Comparison of ENCODE assay signal across 12 cellular contexts in the genomic region with DNA sequence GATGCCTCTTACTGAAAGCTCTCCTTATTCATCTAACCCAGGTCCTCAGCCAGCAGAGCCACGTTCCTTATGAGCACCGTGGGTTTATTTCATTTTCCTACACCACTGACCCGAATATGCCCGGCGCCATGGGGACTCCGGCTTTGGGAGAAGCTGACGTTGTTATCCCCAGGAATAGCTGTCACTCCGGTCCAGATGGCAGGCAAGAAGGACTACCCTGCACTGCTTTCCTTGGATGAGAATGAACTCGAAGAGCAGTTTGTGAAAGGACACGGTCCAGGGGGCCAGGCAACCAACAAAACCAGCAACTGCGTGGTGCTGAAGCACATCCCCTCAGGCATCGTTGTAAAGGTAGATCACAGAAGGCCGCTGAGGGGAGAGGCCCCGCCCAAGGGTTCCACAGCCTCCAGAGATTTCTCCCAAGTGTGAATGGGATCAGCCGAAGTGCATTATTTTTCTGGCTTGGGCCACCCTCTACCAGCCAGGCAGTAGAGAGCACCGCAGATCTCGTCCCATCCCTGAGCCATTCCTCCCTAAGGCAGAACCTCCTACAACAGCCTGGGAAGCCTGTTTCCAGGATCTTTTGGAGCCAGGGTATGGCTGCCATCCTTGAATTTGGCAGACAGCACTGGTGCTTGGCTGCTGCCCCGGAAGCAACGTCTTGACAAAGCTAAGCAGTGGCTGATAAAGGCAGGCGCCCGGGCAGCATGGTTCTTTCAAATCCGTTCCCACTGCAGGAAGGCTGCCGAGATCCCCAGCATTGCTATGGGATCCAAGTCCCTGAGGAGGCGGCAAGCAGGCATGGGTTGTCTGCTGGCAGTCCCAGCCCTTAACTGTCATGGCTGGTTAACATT. TPM values are rescaled to one million over a fixed set of nuclear protein-coding genes. Genes with fewer than 3 reads are reported as not detected.
A peak's percentile ranks its signal among the peaks of the same experiment; 100 is the strongest.
DNase-seq lines count a peak whose midpoint lies in the region; TF ChIP-seq lines count a peak whose summit lies in the region.
"Had no signal": no experiment of that assay in that cellular context is flagged by ENCODE, and none has a peak within 500 bp of the region (broad histone marks: within the 10 kb centered on the region; RNA-seq: fewer than 3 reads in every experiment).

No MANE protein-coding gene starts in this region.

- no peak overlapping the region for H3K4me3 ChIP-seq in fibroblast of the aortic adventitia (ENCODE audit: low read depth, low read length)
- H3K4me3 ChIP-seq: BLaER1 treated with 17β-estradiol and CSF1 and Interleukin-3, amounts not matched to agents 10 nM and 100 nM had no signal

- TF ChIP-seq CTCF in fibroblast of the aortic adventitia (IDR thresholded peaks at IDR 0.05; ENCODE audit: insufficient read depth, low read length) = no peak

- peak; percentile 80 for DNase-seq in D341Med (ENCODE audit: low spot score)
- DNase-seq in NCI-H82 (lab: John Stamatoyannopoulos, UW) = peak; percentile 85
- DNase-seq in fibroblast of the aortic adventitia (ENCODE audit: low read depth) = peak; percentile 29
- peak; percentile 48 to 96 (median 74) for DNase-seq in posterior cingulate gyrus
- DNase-seq in NCI-H1092 treated with DMSO at 0.1 percent for 48 hours (lab: John Stamatoyannopoulos, UW) = no peak
- DNase-seq in NCI-H146 (lab: John Stamatoyannopoulos, UW) = no peak
- DNase-seq in stimulated activated CD4-positive, alpha-beta T cell treated with anti-CD3 and anti-CD28 coated beads, Interleukin-12 subunit alpha, Interleukin-12 subunit beta, amount 100 ng/mL, for 4 hours = no peak
- no peak for DNase-seq in OCI-M2 (lab: John Stamatoyannopoulos, UW; ENCODE audit: unreplicated experiment)
- DNase-seq: activated B cell treated with CpG ODN at 0.5 μM for 24 hours, MV-4-11, NCI-H774 had no signal

- intact Hi-C loops in posterior cingulate gyrus (cut with DNase I) = no loop called here

RNA-seq across cellular contexts. Expression of a gene that starts 17.8 kb away (rescaled TPM):
- 85.5 and 356 TPM in 2 replicates for total RNA-seq in fibroblast of the aortic adventitia (ENCODE audit: low replicate concordance)

RNA-seq across cellular contexts. Expression of a gene that starts 20.6 kb away (rescaled TPM):
- total RNA-seq in fibroblast of the aortic adventitia (ENCODE audit: low replicate concordance) = 12.8 and 17.5 TPM in 2 replicates

RNA-seq across cellular contexts. Expression of a gene that starts 20.9 kb away (rescaled TPM):
- total RNA-seq in fibroblast of the aortic adventitia (ENCODE audit: low replicate concordance) = 27.4 and 68.9 TPM in 2 replicates

Comparison
In these comparisons a context has a peak if more than half of its experiments do, and no peak if none do; other contexts are left out.
1. DNase-seq: peak in D341Med (single experiment), NCI-H82 (single experiment), fibroblast of the aortic adventitia (single experiment) and posterior cingulate gyrus (10 of 10); none in NCI-H1092 treated with DMSO at 0.1 percent for 48 hours (single experiment), NCI-H146 (single experiment), stimulated activated CD4-positive, alpha-beta T cell treated with anti-CD3 and anti-CD28 coated beads, Interleukin-12 subunit alpha, Interleukin-12 subunit beta, amount 100 ng/mL, for 4 hours (single experiment) and OCI-M2 (single experiment).